ENCODE assay signal across 21 cellular contexts in genomic region chr1:94694234-94694915, GRCh38.
"Had no signal": no experiment of that assay in that cellular context is flagged by ENCODE, and none has a peak within 500 bp of the region (broad histone marks: within the 10 kb centered on the region; RNA-seq: fewer than 3 reads in every experiment).

No MANE protein-coding gene starts in this region.

- H3K27me3 ChIP-seq: heart right ventricle, neural progenitor cell, right lobe of liver, thyroid gland had no signal

- H2AFZ ChIP-seq: neural progenitor cell had no signal

- H3K9ac ChIP-seq: neural progenitor cell had no signal

- H3K27me3 Mint-ChIP-seq: brain had no signal

- H3K27ac ChIP-seq: gastrocnemius medialis, heart right ventricle, neural progenitor cell, psoas muscle, right lobe of liver, thyroid gland had no signal

- H3K4me3 Mint-ChIP-seq: activated CD4-positive, alpha-beta memory T cell treated with anti-CD3 and anti-CD28 coated beads, Interleukin-2, amount 10 ng/mL, durations not matched to agents 7 days and 5 days; activated naive CD4-positive, alpha-beta T cell treated with anti-CD3 and anti-CD28 coated beads, Interleukin-2, amount 10 ng/mL, durations not matched to agents 7 days and 5 days; activated naive CD8-positive, alpha-beta T cell treated with anti-CD3 and anti-CD28 coated beads, Interleukin-2, amount 50 U/mL, for 24 hours; activated T-cell treated with anti-CD3 and anti-CD28 coated beads, Interleukin-2, amount 50 U/mL, for 4 hours; brain; memory B cell; naive thymus-derived CD4-positive, alpha-beta T cell; neural progenitor cell; stimulated activated memory B cell treated with anti-CD40 and anti-IgM and Interleukin-4, amounts not matched to agents 10 μg/mL and 1 μg/mL and 100 μg/mL, for 72 hours; WTC11 had no signal

- H3K4me1 ChIP-seq: gastrocnemius medialis, heart right ventricle, psoas muscle, right lobe of liver had no signal

- ATAC-seq: activated naive CD8-positive, alpha-beta T cell treated with anti-CD3 and anti-CD28 coated beads, Interleukin-2, amount 50 U/mL, for 24 hours; activated T-cell treated with anti-CD3 and anti-CD28 coated beads, Interleukin-2, amount 50 U/mL, for 4 hours; gastrocnemius medialis; heart right ventricle; naive thymus-derived CD4-positive, alpha-beta T cell; psoas muscle; right lobe of liver; stimulated activated memory B cell treated with anti-CD40 and anti-IgM and Interleukin-4, amounts not matched to agents 10 μg/mL and 1 μg/mL and 100 μg/mL, for 72 hours; WTC11 had no signal

- H3K27ac Mint-ChIP-seq: activated CD4-positive, alpha-beta memory T cell treated with anti-CD3 and anti-CD28 coated beads, Interleukin-2, amount 10 ng/mL, durations not matched to agents 7 days and 5 days; activated naive CD4-positive, alpha-beta T cell treated with anti-CD3 and anti-CD28 coated beads, Interleukin-2, amount 10 ng/mL, durations not matched to agents 7 days and 5 days; activated naive CD8-positive, alpha-beta T cell treated with anti-CD3 and anti-CD28 coated beads, Interleukin-2, amount 50 U/mL, for 24 hours; brain; memory B cell; naive thymus-derived CD4-positive, alpha-beta T cell; neural progenitor cell; stimulated activated memory B cell treated with anti-CD40 and anti-IgM and Interleukin-4, amounts not matched to agents 10 μg/mL and 1 μg/mL and 100 μg/mL, for 72 hours; WTC11 had no signal

- H3K9me3 ChIP-seq: gastrocnemius medialis, psoas muscle, thyroid gland had no signal

- H3K4me1 Mint-ChIP-seq: activated CD4-positive, alpha-beta memory T cell treated with anti-CD3 and anti-CD28 coated beads, Interleukin-2, amount 10 ng/mL, durations not matched to agents 7 days and 5 days; activated naive CD8-positive, alpha-beta T cell treated with anti-CD3 and anti-CD28 coated beads, Interleukin-2, amount 50 U/mL, for 24 hours; memory B cell; stimulated activated memory B cell treated with anti-CD40 and anti-IgM and Interleukin-4, amounts not matched to agents 10 μg/mL and 1 μg/mL and 100 μg/mL, for 72 hours had no signal

- H3K9me3 Mint-ChIP-seq: activated CD4-positive, alpha-beta memory T cell treated with anti-CD3 and anti-CD28 coated beads, Interleukin-2, amount 10 ng/mL, durations not matched to agents 7 days and 5 days; activated naive CD4-positive, alpha-beta T cell treated with anti-CD3 and anti-CD28 coated beads, Interleukin-2, amount 10 ng/mL, durations not matched to agents 7 days and 5 days; activated naive CD8-positive, alpha-beta T cell treated with anti-CD3 and anti-CD28 coated beads, Interleukin-2, amount 50 U/mL, for 24 hours; activated T-cell treated with anti-CD3 and anti-CD28 coated beads, Interleukin-2, amount 50 U/mL, for 4 hours; stimulated activated memory B cell treated with anti-CD40 and anti-IgM and Interleukin-4, amounts not matched to agents 10 μg/mL and 1 μg/mL and 100 μg/mL, for 72 hours had no signal

- H3K4me3 ChIP-seq: gastrocnemius medialis, heart right ventricle, neural progenitor cell, psoas muscle, right lobe of liver, thyroid gland had no signal

- H3K36me3 ChIP-seq: gastrocnemius medialis, heart right ventricle, neural progenitor cell, right lobe of liver, thyroid gland had no signal

- DNase-seq: activated CD4-positive, alpha-beta memory T cell treated with anti-CD3 and anti-CD28 coated beads, Interleukin-2, amount 10 ng/mL, durations not matched to agents 7 days and 5 days; activated CD4-positive, alpha-beta T cell treated with anti-CD3 and anti-CD28 coated beads for 4 hours; activated effector memory CD4-positive, alpha-beta T cell treated with Interleukin-2 at 50 U/mL for 16 hours; activated naive CD4-positive, alpha-beta T cell treated with anti-CD3 and anti-CD28 coated beads, Interleukin-2, amount 10 ng/mL, durations not matched to agents 7 days and 5 days; activated naive CD8-positive, alpha-beta T cell treated with anti-CD3 and anti-CD28 coated beads, Interleukin-2, amount 50 U/mL, for 24 hours; activated T-cell treated with anti-CD3 and anti-CD28 coated beads, Interleukin-2, amount 50 U/mL, for 4 hours; anterior cingulate cortex; central memory CD4-positive, alpha-beta T cell; gastrocnemius medialis; heart right ventricle; naive thymus-derived CD4-positive, alpha-beta T cell; psoas muscle; right lobe of liver; small intestine; stimulated activated CD4-positive, alpha-beta T cell treated with anti-CD3 and anti-CD28 coated beads, Interleukin-4, amount 100 ng/mL, for 24 hours; thyroid gland had no signal

- H3K4me2 ChIP-seq: neural progenitor cell had no signal
